In genomic region chr18:11872479-11873136, GRCh38 we compare ENCODE assay signal across 8 cellular contexts. TPM values are rescaled to one million over a fixed set of nuclear protein-coding genes. Genes with fewer than 3 reads are reported as not detected.
DNase-seq lines count a peak whose midpoint lies in the region; ATAC-seq and TF ChIP-seq lines count a peak whose summit lies in the region.

No MANE protein-coding gene starts in this region.

- H3K27ac Mint-ChIP-seq in activated naive CD4-positive, alpha-beta T cell treated with anti-CD3 and anti-CD28 coated beads, Interleukin-2, amount 10 ng/mL, durations not matched to agents 7 days and 5 days = no peak overlapping the region

- H3K9me2 ChIP-seq in PC-3 (replicated peaks; ENCODE audit: low read length) = no peaks in the 10 kb centered on the region

- H3K9me3 Mint-ChIP-seq in activated naive CD4-positive, alpha-beta T cell treated with anti-CD3 and anti-CD28 coated beads, Interleukin-2, amount 10 ng/mL, durations not matched to agents 7 days and 5 days = peaks cover 2% of the 10 kb centered on the region

- no peak for DNase-seq in AG09319 (ENCODE audit: extremely low read depth, low read depth)
- peak; percentile 59 for DNase-seq in GM13977 (ENCODE audit: low spot score)
- peak; percentile 74 for DNase-seq in PC-3
- peak; percentile 46 for DNase-seq in fibroblast of pulmonary artery (ENCODE audit: low read depth)
- no peak for DNase-seq in thoracic aorta (ENCODE audit: low spot score)
- DNase-seq in activated CD4-positive, CD25-positive, alpha-beta regulatory T cell (lab: John Stamatoyannopoulos, UW) = no peak
- DNase-seq in activated naive CD4-positive, alpha-beta T cell treated with anti-CD3 and anti-CD28 coated beads, Interleukin-2, amount 10 ng/mL, durations not matched to agents 7 days and 5 days = no peak

- H3K4me1 Mint-ChIP-seq in activated naive CD4-positive, alpha-beta T cell treated with anti-CD3 and anti-CD28 coated beads, Interleukin-2, amount 10 ng/mL, durations not matched to agents 7 days and 5 days = no peaks in the 10 kb centered on the region

- peak; percentile 98 for ATAC-seq in PC-3
- ATAC-seq in thoracic aorta (ENCODE audit: insufficient number of reproducible peaks, low FRiP score, low read depth) = no peak
- ATAC-seq in GM21360 (IDR thresholded peaks at IDR 0.05; ENCODE audit: unreplicated experiment) = no peak

- H3K9me3 ChIP-seq in PC-3 (ENCODE audit: low read length) = no peaks in the 10 kb centered on the region
- H3K9me3 ChIP-seq in thoracic aorta = no peaks in the 10 kb centered on the region

- peak overlapping the region; percentile 68 for H2AFZ ChIP-seq in PC-3 (ENCODE audit: low read length)

- H3K36me3 Mint-ChIP-seq in activated naive CD4-positive, alpha-beta T cell treated with anti-CD3 and anti-CD28 coated beads, Interleukin-2, amount 10 ng/mL, durations not matched to agents 7 days and 5 days = peaks cover 2% of the 10 kb centered on the region

- TF ChIP-seq CTCF in AG09319 (IDR thresholded peaks at IDR 0.05; ENCODE audit: low read depth, low read length) = peak; percentile 53
- peak; percentile 24 for TF ChIP-seq CTCF in GM13977 (IDR thresholded peaks at IDR 0.05; ENCODE audit: extremely low read depth, insufficient read depth, missing control alignments)
- TF ChIP-seq CTCF in PC-3 (conservative IDR thresholded peaks at IDR 0.05; ENCODE audit: low read depth, low read length) = peak; percentile 89
- TF ChIP-seq CTCF in fibroblast of pulmonary artery (IDR thresholded peaks at IDR 0.05; ENCODE audit: low read length, missing control alignments) = peak; percentile 42
- TF ChIP-seq CTCF in thoracic aorta (IDR thresholded peaks at IDR 0.05) = peak; percentile 29

- no TSS peak for BruUV-seq in PC-3 (replicated peaks; lab: Mats Ljungman, UMichigan)

- H3K4me2 ChIP-seq in PC-3 (ENCODE audit: low read length) = peak overlapping the region; percentile 67

- no peak overlapping the region for H3K27ac ChIP-seq in PC-3 (ENCODE audit: low read length)
- no peak overlapping the region for H3K27ac ChIP-seq in thoracic aorta

- no peaks in the 10 kb centered on the region for H3K79me2 ChIP-seq in PC-3 (ENCODE audit: low read length)

- H3K4me3 Mint-ChIP-seq in activated naive CD4-positive, alpha-beta T cell treated with anti-CD3 and anti-CD28 coated beads, Interleukin-2, amount 10 ng/mL, durations not matched to agents 7 days and 5 days = no peak overlapping the region

- POLR2A ChIA-PET in PC-3 (lab: Charles Lee; ENCODE audit: unreplicated experiment) = no interaction called here

- H3K4me1 ChIP-seq in PC-3 (ENCODE audit: insufficient read depth, low read length) (peaks cover 11% of the 10 kb centered on the region), thoracic aorta (ENCODE audit: control insufficient read depth in 1 of 2, low read depth in 2 of 2) (no peaks in the 10 kb centered on the region)

- in situ Hi-C loops in GM13977 (cut with MboI; ENCODE audit: low pct_unique_long_range_greater_than_20kb, low sequenced_read_pairs, unreplicated experiment) = no loop called here

- H3K4me3 ChIP-seq in PC-3 (ENCODE audit: low read length) = peak overlapping the region; percentile 33; the same call in 1 of the 2 replicates
- no peak overlapping the region for H3K4me3 ChIP-seq in fibroblast of pulmonary artery (replicated peaks; ENCODE audit: low read depth, low read length)
- no peak overlapping the region for H3K4me3 ChIP-seq in thoracic aorta

- no peaks in the 10 kb centered on the region for H3F3A ChIP-seq in PC-3 (ENCODE audit: low read length, unreplicated experiment)

- H4K20me1 ChIP-seq in PC-3 (ENCODE audit: low read length) = no peaks in the 10 kb centered on the region

- CTCF ChIA-PET in PC-3 (lab: Charles Lee) = interaction anchor here (0.6 to 1.0 kb wide), 2 partner anchors 55 to 140 kb away, joined by 3 to 6 read pairs; no protein-coding TSS in a partner anchor
- CTCF ChIA-PET in activated naive CD4-positive, alpha-beta T cell treated with anti-CD3 and anti-CD28 coated beads, Interleukin-2, amount 10 ng/mL, durations not matched to agents 7 days and 5 days (lab: Charles Lee) = interaction anchor here (1.0 to 1.5 kb wide), 2 partner anchors 14 to 217 kb away, joined by 3 read pairs; no protein-coding TSS in a partner anchor

- no peaks in the 10 kb centered on the region for H3K27me3 Mint-ChIP-seq in activated naive CD4-positive, alpha-beta T cell treated with anti-CD3 and anti-CD28 coated beads, Interleukin-2, amount 10 ng/mL, durations not matched to agents 7 days and 5 days

- H3K9ac ChIP-seq in PC-3 (ENCODE audit: low read length) = 0 out of 2 replicates have a peak overlapping the region, but pooled peaks have one; percentile 11

- no peaks in the 10 kb centered on the region for H3K27me3 ChIP-seq in PC-3 (ENCODE audit: low read length)
- H3K27me3 ChIP-seq in thoracic aorta (replicated peaks; ENCODE audit: insufficient read depth) = no peaks in the 10 kb centered on the region

- H3K36me3 ChIP-seq in PC-3 (ENCODE audit: low read depth, low read length) (no peaks in the 10 kb centered on the region), thoracic aorta (no peaks in the 10 kb centered on the region)

- intact Hi-C loops in PC-3 (cut with micrococcal nuclease) = loop anchor here (1.0 to 5.0 kb wide), 5 partner anchors 12 to 560 kb away; partner anchors contain the start of gene CHMP1B

RNA-seq across cellular contexts. Expression of gene CHMP1B, which starts 21.4 kb away (rescaled TPM):
- total RNA-seq in PC-3 (2014; rRNA removed) (81.9 and 89.5 TPM in 2 replicates), thoracic aorta (10 to 100 TPM; 41.8 to 59.8 TPM)

RNA-seq across cellular contexts. Expression of gene MPPE1, which starts 35.5 kb away (rescaled TPM):
- total RNA-seq in PC-3 (2014; rRNA removed) (15.8 and 17.9 TPM in 2 replicates), thoracic aorta (10 to 100 TPM; 22.3 to 40.5 TPM)

Comparison
In these comparisons a context has a peak if more than half of its experiments do, and no peak if none do; other contexts are left out.
1. DNase-seq: peak in GM13977 (single experiment), PC-3 (single experiment) and fibroblast of pulmonary artery (single experiment); none in AG09319 (single experiment), thoracic aorta (single experiment), activated CD4-positive, CD25-positive, alpha-beta regulatory T cell (0 of 4) and activated naive CD4-positive, alpha-beta T cell treated with anti-CD3 and anti-CD28 coated beads, Interleukin-2, amount 10 ng/mL, durations not matched to agents 7 days and 5 days (single experiment).
2. CTCF ChIP-seq: peak in every context shown above with its lines; median percentile 89 in PC-3; 53 in AG09319; 42 in fibroblast of pulmonary artery; 29 in thoracic aorta; 24 in GM13977.